In genomic region chr2:200617089-200618050, GRCh38 we compare ENCODE assay signal across 20 cellular contexts. TPM values are rescaled to one million over a fixed set of nuclear protein-coding genes. Genes with fewer than 3 reads are reported as not detected.
DNase-seq lines count a peak whose midpoint lies in the region; ATAC-seq, FAIRE-seq and TF ChIP-seq lines count a peak whose summit lies in the region.
"Had no signal": no experiment of that assay in that cellular context is flagged by ENCODE, and none has a peak within 500 bp of the region (broad histone marks: within the 10 kb centered on the region; RNA-seq: fewer than 3 reads in every experiment).

No MANE protein-coding gene starts in this region.

- H3K4me3 ChIP-seq in OCI-LY3 (ENCODE audit: low read length) (no peak overlapping the region), esophagus muscularis mucosa (no peak overlapping the region)
- no peak overlapping the region for H3K4me3 ChIP-seq in effector memory CD4-positive, alpha-beta T cell (ENCODE audit: insufficient read depth, low read depth, low read length, poor library complexity, severe bottlenecking)

- FAIRE-seq in GM12892 (lab: Jason Lieb, UNC), result peak; percentile 21
- FAIRE-seq: small intestine had no signal

- H3K27ac Mint-ChIP-seq in activated naive CD8-positive, alpha-beta T cell treated with anti-CD3 and anti-CD28 coated beads, Interleukin-2, amount 50 U/mL, for 24 hours, result no peak overlapping the region
- H3K27ac Mint-ChIP-seq: activated CD8-positive, alpha-beta memory T cell treated with anti-CD3 and anti-CD28 coated beads, Interleukin-2, amount 10 ng/mL, durations not matched to agents 7 days and 5 days had no signal

- ATAC-seq in omental fat pad (ENCODE audit: low FRiP score), result peak; percentile 50
- ATAC-seq in activated naive CD8-positive, alpha-beta T cell treated with anti-CD3 and anti-CD28 coated beads, Interleukin-2, amount 50 U/mL, for 24 hours, result no peak
- no peak for ATAC-seq in GM21576 (IDR thresholded peaks at IDR 0.05; ENCODE audit: unreplicated experiment)
- ATAC-seq: activated CD4-positive, CD25-positive, alpha-beta regulatory T cell treated with anti-CD3 and anti-CD28 coated beads, Interleukin-2, amount 50 U/mL, for 24 hours; activated CD8-positive, alpha-beta memory T cell treated with anti-CD3 and anti-CD28 coated beads, Interleukin-2, amount 10 ng/mL, durations not matched to agents 7 days and 5 days; Right ventricle myocardium inferior had no signal

- intact Hi-C loops in esophagus muscularis mucosa (cut with DNase I), result no loop called here

- H3K9me3 ChIP-seq in OCI-LY3 (ENCODE audit: insufficient read depth, low read length) (no peaks in the 10 kb centered on the region), esophagus muscularis mucosa (no peaks in the 10 kb centered on the region)
- H3K9me3 ChIP-seq in effector memory CD4-positive, alpha-beta T cell (ENCODE audit: control insufficient read depth, low read length), result no peaks in the 10 kb centered on the region
- H3K9me3 ChIP-seq: BE2C had no signal

- H3K4me3 Mint-ChIP-seq in activated naive CD8-positive, alpha-beta T cell treated with anti-CD3 and anti-CD28 coated beads, Interleukin-2, amount 50 U/mL, for 24 hours, result no peak overlapping the region
- H3K4me3 Mint-ChIP-seq: activated CD8-positive, alpha-beta memory T cell treated with anti-CD3 and anti-CD28 coated beads, Interleukin-2, amount 10 ng/mL, durations not matched to agents 7 days and 5 days; brain had no signal

- H4K20me1 ChIP-seq in OCI-LY3 (ENCODE audit: insufficient read depth, low read length), result no peaks in the 10 kb centered on the region

- H3K9me3 Mint-ChIP-seq in activated naive CD8-positive, alpha-beta T cell treated with anti-CD3 and anti-CD28 coated beads, Interleukin-2, amount 50 U/mL, for 24 hours, result no peaks in the 10 kb centered on the region
- H3K9me3 Mint-ChIP-seq: brain had no signal

- peaks cover 21% of the 10 kb centered on the region for H3K4me1 ChIP-seq in OCI-LY3 (ENCODE audit: low read length)
- peaks cover 0 to 10% (median 7%) of the 10 kb centered on the region in 4 donors for H3K4me1 ChIP-seq in esophagus muscularis mucosa
- no peaks in the 10 kb centered on the region for H3K4me1 ChIP-seq in effector memory CD4-positive, alpha-beta T cell (ENCODE audit: control insufficient read depth, insufficient read depth, low read length, poor library complexity, severe bottlenecking)
- H3K4me1 ChIP-seq: BE2C had no signal

- TF ChIP-seq EP300 in esophagus muscularis mucosa (IDR thresholded peaks at IDR 0.05), result no peak

- no peaks in the 10 kb centered on the region for H3K36me3 Mint-ChIP-seq in activated naive CD8-positive, alpha-beta T cell treated with anti-CD3 and anti-CD28 coated beads, Interleukin-2, amount 50 U/mL, for 24 hours (ENCODE audit: low read depth)
- H3K36me3 Mint-ChIP-seq: activated CD8-positive, alpha-beta memory T cell treated with anti-CD3 and anti-CD28 coated beads, Interleukin-2, amount 10 ng/mL, durations not matched to agents 7 days and 5 days; brain had no signal

- peaks cover 6% of the 10 kb centered on the region for H3K27me3 Mint-ChIP-seq in activated naive CD8-positive, alpha-beta T cell treated with anti-CD3 and anti-CD28 coated beads, Interleukin-2, amount 50 U/mL, for 24 hours
- H3K27me3 Mint-ChIP-seq: brain had no signal

- H3K27me3 ChIP-seq in OCI-LY3 (ENCODE audit: low read depth, low read length), result no peaks in the 10 kb centered on the region
- H3K27me3 ChIP-seq in esophagus muscularis mucosa, result no peaks in the 10 kb centered on the region
- H3K27me3 ChIP-seq in effector memory CD4-positive, alpha-beta T cell (replicated peaks; ENCODE audit: control insufficient read depth, insufficient read depth, low read length, poor library complexity, severe bottlenecking), result no peaks in the 10 kb centered on the region
- H3K27me3 ChIP-seq: BE2C, dorsolateral prefrontal cortex had no signal

- peak overlapping the region; percentile 33 for H3K4me2 ChIP-seq in OCI-LY3 (ENCODE audit: low read length)

- WGBS in esophagus muscularis mucosa, result 42% methylated on average over 6 of the region's 6 CpGs

- DNase-seq in GM12892 (ENCODE audit: insufficient read length), result no peak
- DNase-seq in esophagus muscularis mucosa (ENCODE audit: extremely low spot score), result peak; percentile 75
- DNase-seq in omental fat pad (ENCODE audit: low spot score), result no peak
- DNase-seq in activated naive CD8-positive, alpha-beta T cell treated with anti-CD3 and anti-CD28 coated beads, Interleukin-2, amount 50 U/mL, for 24 hours, result no peak
- DNase-seq in effector memory CD4-positive, alpha-beta T cell, result no peak
- DNase-seq in mesenteric fat pad (ENCODE audit: low spot score), result no peak
- DNase-seq: activated CD8-positive, alpha-beta memory T cell treated with anti-CD3 and anti-CD28 coated beads, Interleukin-2, amount 10 ng/mL, durations not matched to agents 7 days and 5 days; activated naive CD4-positive, alpha-beta T cell; BE2C; dorsolateral prefrontal cortex; KG1; NCI-H1436; trophoblast cell had no signal

- H3K9ac ChIP-seq in OCI-LY3 (ENCODE audit: low read length), result no peak overlapping the region

- no peaks in the 10 kb centered on the region for H3K79me2 ChIP-seq in OCI-LY3 (ENCODE audit: low read length)

- TF ChIP-seq POLR2A in GM12892 (IDR thresholded peaks at IDR 0.05; ENCODE audit: low read depth, low read length) (no peak), esophagus muscularis mucosa (IDR thresholded peaks at IDR 0.05; ENCODE audit: low read depth) (no peak)

- H2AFZ ChIP-seq in OCI-LY3 (ENCODE audit: low read depth, low read length), result no peak overlapping the region

- H3K4me1 Mint-ChIP-seq in activated naive CD8-positive, alpha-beta T cell treated with anti-CD3 and anti-CD28 coated beads, Interleukin-2, amount 50 U/mL, for 24 hours, result peaks cover 8% of the 10 kb centered on the region

- no peaks in the 10 kb centered on the region for H3K36me3 ChIP-seq in OCI-LY3 (replicated peaks; ENCODE audit: low read depth, low read length)
- peaks cover 0 to 25% (median 0%) of the 10 kb centered on the region in 4 donors for H3K36me3 ChIP-seq in esophagus muscularis mucosa
- no peaks in the 10 kb centered on the region for H3K36me3 ChIP-seq in effector memory CD4-positive, alpha-beta T cell (ENCODE audit: control insufficient read depth, insufficient read depth, low read length)
- H3K36me3 ChIP-seq: BE2C had no signal

- TF ChIP-seq CTCF in OCI-LY3 (IDR thresholded peaks at IDR 0.05; ENCODE audit: low read depth, low read length) (no peak), esophagus muscularis mucosa (IDR thresholded peaks at IDR 0.05) (no peak), omental fat pad (IDR thresholded peaks at IDR 0.05) (no peak)

- H3K27ac ChIP-seq in OCI-LY3 (ENCODE audit: low read length) (no peak overlapping the region), esophagus muscularis mucosa (replicated peaks in 1 of 4) (no peak overlapping the region)
- no peak overlapping the region for H3K27ac ChIP-seq in effector memory CD4-positive, alpha-beta T cell (ENCODE audit: insufficient read depth, low read length, poor library complexity, severe bottlenecking)

RNA-seq across cellular contexts. Expression of gene AOX1, which starts 31.6 kb away (rescaled TPM):
- not detected for polyA plus RNA-seq in GM12892 (2012; ENCODE audit: missing spikeins)
- total RNA-seq in esophagus muscularis mucosa (100 to 1,000 TPM in 1 of 4 donors, 10 to 100 TPM in 3; 54.0 to 113 (median 81.9) TPM), omental fat pad (100 to 1,000 TPM; 241 to 629 (median 321) TPM), mesenteric fat pad (220 TPM)
- total RNA-seq: mononuclear cell had no signal
